9 cellular contexts compared by ENCODE assay signal in genomic region chrX:137194164-137194563, GRCh38.
DNase-seq lines count a peak whose midpoint lies in the region; ATAC-seq and TF ChIP-seq lines count a peak whose summit lies in the region.
"Had no signal": no experiment of that assay in that cellular context is flagged by ENCODE, and none has a peak within 500 bp of the region (broad histone marks: within the 10 kb centered on the region; RNA-seq: fewer than 3 reads in every experiment).

No MANE protein-coding gene starts in this region.

- no peaks in the 10 kb centered on the region for H3K79me1 ChIP-seq in neuronal stem cell (ENCODE audit: low read depth, low read length)

- H3K27ac ChIP-seq in HEK293 (ENCODE audit: extremely low read depth, low read depth, low read length) (no peak overlapping the region), brain microvascular endothelial cell (no peak overlapping the region), neuronal stem cell (replicated peaks; ENCODE audit: low read length) (no peak overlapping the region)

- H2BK5ac ChIP-seq in neuronal stem cell (ENCODE audit: low read length) = no peak overlapping the region

- CTCF ChIA-PET in HEK293 (lab: Yijun Ruan, JAX) = interaction anchor here (0.5 to 2.6 kb wide), 22 partner anchors 10 to 1919 kb away, joined by 3 to 18 read pairs (median 4); no protein-coding TSS in a partner anchor

- no peak overlapping the region for H2BK15ac ChIP-seq in neuronal stem cell (ENCODE audit: low read length)

- no peak overlapping the region for H3K9ac ChIP-seq in neuronal stem cell (ENCODE audit: low read depth, low read length, poor library complexity)

- H3K23ac ChIP-seq in neuronal stem cell (ENCODE audit: low read depth, low read length, poor library complexity) = no peak overlapping the region

- intact Hi-C loops in Right ventricle myocardium inferior (cut with DNase I) = no loop called here

- no peak overlapping the region for H2AK5ac ChIP-seq in neuronal stem cell (ENCODE audit: low read depth, low read length)

- H3K9me3 ChIP-seq in HEK293 (ENCODE audit: control insufficient read depth, insufficient read depth, low read depth, low read length) (no peaks in the 10 kb centered on the region; the same call in 1 of the 2 replicates), neuronal stem cell (replicated peaks in 1 of 2; ENCODE audit: control insufficient read depth in 2 of 2, insufficient read depth in 1 of 2, low read depth in 1 of 2, low read length in 2 of 2) (peaks cover 0 to 1% of the 10 kb centered on the region in 2 donors)

- TF ChIP-seq CTCF in HEK293 (tag by site-specific recombination; IDR thresholded peaks at IDR 0.05) = no peak
- TF ChIP-seq CTCF in brain microvascular endothelial cell (IDR thresholded peaks at IDR 0.05; ENCODE audit: low read depth, low read length, missing control alignments) = peak; percentile 20

- H3K4ac ChIP-seq in neuronal stem cell (ENCODE audit: low read length) = no peak overlapping the region

- H3K4me3 ChIP-seq in HEK293 (ENCODE audit: low read depth, low read length) (no peak overlapping the region), brain microvascular endothelial cell (ENCODE audit: low read depth, low read length) (no peak overlapping the region), neuronal stem cell (ENCODE audit: low read length in 2 of 2) (no peak overlapping the region)

- WGBS in neuronal stem cell (ENCODE audit: extremely low coverage in 2 of 2, insufficient read length in 2 of 2, insufficient replicate concordance in 1 of 2), 2 donors = no CpG with 5 or more reads among the region's 4 CpGs

- H3K27me3 ChIP-seq in brain microvascular endothelial cell (replicated peaks) = no peaks in the 10 kb centered on the region
- no peaks in the 10 kb centered on the region for H3K27me3 ChIP-seq in neuronal stem cell (ENCODE audit: control insufficient read depth in 3 of 3, insufficient read depth in 3 of 3, low read depth in 1 of 3, low read length in 3 of 3)

- POLR2A ChIA-PET in HEK293 (lab: Yijun Ruan, JAX) = no interaction called here

- H3K4me2 ChIP-seq in neuronal stem cell (ENCODE audit: insufficient read depth, low read length, poor library complexity, severe bottlenecking) = no peak overlapping the region

- no peak overlapping the region for H2AFZ ChIP-seq in neuronal stem cell (ENCODE audit: low read length)

- no peak overlapping the region for H2BK120ac ChIP-seq in neuronal stem cell (ENCODE audit: low read depth, low read length)

- no peak overlapping the region for H4K8ac ChIP-seq in neuronal stem cell (ENCODE audit: low read depth, low read length)

- ATAC-seq in Right ventricle myocardium inferior = no peak

- H3K4me1 ChIP-seq in HEK293 (ENCODE audit: control insufficient read depth, insufficient read depth, low read length) = no peaks in the 10 kb centered on the region
- no peaks in the 10 kb centered on the region for H3K4me1 ChIP-seq in neuronal stem cell (ENCODE audit: control insufficient read depth in 2 of 2, insufficient read depth in 1 of 2, low read depth in 1 of 2, low read length in 2 of 2)

- in situ Hi-C loops in brain microvascular endothelial cell (cut with HindIII; ENCODE audit: low pct_ligation_motif_present, low sequenced_read_pairs) = no loop called here

- no peak overlapping the region for H2BK12ac ChIP-seq in neuronal stem cell (ENCODE audit: low read length)

- DNase-seq in NCI-H82 (lab: John Stamatoyannopoulos, UW) = peak; percentile 68
- DNase-seq in NCI-H82 treated with DMSO at 0.1 percent for 48 hours (lab: John Stamatoyannopoulos, UW; ENCODE audit: unreplicated experiment) = no peak
- DNase-seq in NCI-H526 treated with DMSO at 0.1 percent for 48 hours (lab: John Stamatoyannopoulos, UW) = peak; percentile 24
- peak; percentile 5 for DNase-seq in brain microvascular endothelial cell
- DNase-seq in neuronal stem cell (ENCODE audit: low spot score) = peak; percentile 33
- DNase-seq in hepatic stellate cell (ENCODE audit: low spot score) = no peak
- no peak for DNase-seq in Right ventricle myocardium inferior (ENCODE audit: missing footprints)
- DNase-seq: activated B cell treated with CpG ODN at 0.5 μM for 24 hours had no signal

- no peak overlapping the region for H3K18ac ChIP-seq in neuronal stem cell (ENCODE audit: low read length)

- no peak overlapping the region for H3K14ac ChIP-seq in neuronal stem cell (ENCODE audit: low read length)

- H3K36me3 ChIP-seq in HEK293 (ENCODE audit: control insufficient read depth in 2 of 2, insufficient read depth in 1 of 2, low read length in 2 of 2) (no peaks in the 10 kb centered on the region), brain microvascular endothelial cell (replicated peaks) (no peaks in the 10 kb centered on the region), neuronal stem cell (replicated peaks in 1 of 2; ENCODE audit: control insufficient read depth in 2 of 2, insufficient read depth in 2 of 2, low read length in 2 of 2) (no peaks in the 10 kb centered on the region)

- no peak overlapping the region for H4K91ac ChIP-seq in neuronal stem cell (ENCODE audit: low read depth, low read length, poor library complexity)

TF ChIP-seq in HEK293, 187 proteins besides CTCF, POLR2A, EP300 and RAD21:
- TF ChIP-seq ZNF621 (tag by site-specific recombination; IDR thresholded peaks at IDR 0.05) (no peak), SCRT1 (tag by site-specific recombination; IDR thresholded peaks at IDR 0.05; ENCODE audit: borderline replicate concordance) (no peak), ZNF654 (tag by site-specific recombination; IDR thresholded peaks at IDR 0.05; ENCODE audit: low read depth) (peak; percentile 92)

Comparison
In these comparisons a context has a peak if more than half of its experiments do, and no peak if none do; other contexts are left out.
1. DNase-seq: peak in NCI-H82 (single experiment), NCI-H526 treated with DMSO at 0.1 percent for 48 hours (single experiment), brain microvascular endothelial cell (single experiment) and neuronal stem cell (single experiment); none in NCI-H82 treated with DMSO at 0.1 percent for 48 hours (single experiment), hepatic stellate cell (single experiment) and Right ventricle myocardium inferior (single experiment).